In the genomic region with DNA sequence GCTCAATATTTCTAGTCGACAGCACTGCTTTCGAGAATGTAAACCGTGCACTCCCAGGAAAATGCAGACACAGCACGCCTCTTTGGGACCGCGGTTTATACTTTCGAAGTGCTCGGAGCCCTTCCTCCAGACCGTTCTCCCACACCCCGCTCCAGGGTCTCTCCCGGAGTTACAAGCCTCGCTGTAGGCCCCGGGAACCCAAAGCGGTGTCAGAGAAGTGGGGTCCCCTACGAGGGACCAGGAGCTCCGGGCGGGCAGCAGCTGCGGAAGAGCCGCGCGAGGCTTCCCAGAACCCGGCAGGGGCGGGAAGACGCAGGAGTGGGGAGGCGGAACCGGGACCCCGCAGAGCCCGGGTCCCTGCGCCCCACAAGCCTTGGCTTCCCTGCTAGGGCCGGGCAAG, we compare ENCODE assay signal across 8 cellular contexts. TPM values are rescaled to one million over a fixed set of nuclear protein-coding genes. Genes with fewer than 3 reads are reported as not detected.
DNase-seq lines count a peak whose midpoint lies in the region; TF ChIP-seq lines count a peak whose summit lies in the region.
"Not testable (repeated sequence)": the region's sequence is repeated elsewhere in the genome, so short reads cannot be mapped to it uniquely, and the experiment has no call there.

No MANE protein-coding gene starts in this region.

- not testable (repeated sequence) for TF ChIP-seq CTCF in BE2C (IDR thresholded peaks at IDR 0.05; ENCODE audit: low read depth, low read length); HFF-Myc (IDR thresholded peaks at IDR 0.05; ENCODE audit: low read depth, low read length, missing control alignments); OCI-LY7 (conservative IDR thresholded peaks at IDR 0.05; ENCODE audit: low read length); astrocyte of the cerebellum (IDR thresholded peaks at IDR 0.05; ENCODE audit: low read depth, low read length, missing control alignments)

- 0% methylated on average over 10 to 14 of the region's 30 CpGs for WGBS in esophagus, 2 donors
- WGBS in neuronal stem cell (ENCODE audit: extremely low coverage in 2 of 2, insufficient read length in 2 of 2, insufficient replicate concordance in 1 of 2), 2 donors, result no CpG with 5 or more reads among the region's 30 CpGs
- under 1% methylated on average over 13 of the region's 30 CpGs for WGBS in thymus

- not testable (repeated sequence) for H2BK12ac ChIP-seq in neuronal stem cell (ENCODE audit: low read length)

- H3K4me3 ChIP-seq in BE2C (ENCODE audit: low read depth, low read length) (peak overlapping the region; percentile 44), HFF-Myc (replicated peaks; ENCODE audit: low read depth, low read length) (peak overlapping the region; percentile 37), OCI-LY7 (ENCODE audit: low read depth, low read length, poor library complexity, severe bottlenecking) (peak overlapping the region; percentile 64), astrocyte of the cerebellum (ENCODE audit: low read depth, low read length) (peak overlapping the region; percentile 43), esophagus (ENCODE audit: low read depth in 1 of 2, low read length in 2 of 2) (peak overlapping the region; percentile 49 to 52), iPS-11a (ENCODE audit: low read depth, low read length) (peak overlapping the region; percentile 24), neuronal stem cell (ENCODE audit: low read length in 2 of 2) (peak overlapping the region; percentile 47 to 68), thymus (ENCODE audit: low read length) (peak overlapping the region; percentile 29)

- H3K9me3 ChIP-seq in BE2C; OCI-LY7 (ENCODE audit: low read length); esophagus (ENCODE audit: control insufficient read depth in 2 of 2, insufficient read depth in 1 of 2, low read depth in 1 of 2, low read length in 1 of 2); neuronal stem cell (replicated peaks in 1 of 2; ENCODE audit: control insufficient read depth in 2 of 2, insufficient read depth in 1 of 2, low read depth in 1 of 2, low read length in 2 of 2); thymus (ENCODE audit: control insufficient read depth): not testable (repeated sequence)

- H3K9me2 ChIP-seq in OCI-LY7 (ENCODE audit: insufficient read depth, low read length), result not testable (repeated sequence)

- not testable (repeated sequence) for H3K9ac ChIP-seq in neuronal stem cell (ENCODE audit: low read depth, low read length, poor library complexity)

- not testable (repeated sequence) for H3K23ac ChIP-seq in neuronal stem cell (ENCODE audit: low read depth, low read length, poor library complexity)

- not testable (repeated sequence) for H2BK15ac ChIP-seq in neuronal stem cell (ENCODE audit: low read length)

- 0 out of 2 replicates have a peak overlapping the region, but pooled peaks have one; percentile 23 for H3K4me2 ChIP-seq in OCI-LY7 (ENCODE audit: low read length)
- peak overlapping the region; percentile 18 for H3K4me2 ChIP-seq in neuronal stem cell (ENCODE audit: insufficient read depth, low read length, poor library complexity, severe bottlenecking)

- H3K4me1 ChIP-seq in BE2C; OCI-LY7 (ENCODE audit: insufficient read depth, low read length, poor library complexity, severe bottlenecking); esophagus (ENCODE audit: control insufficient read depth in 2 of 2, insufficient read depth in 2 of 2, low read length in 1 of 2); neuronal stem cell (ENCODE audit: control insufficient read depth in 2 of 2, insufficient read depth in 1 of 2, low read depth in 1 of 2, low read length in 2 of 2); thymus (ENCODE audit: control insufficient read depth, insufficient read depth, low read length): not testable (repeated sequence)

- not testable (repeated sequence) for H3K4ac ChIP-seq in neuronal stem cell (ENCODE audit: low read length)

- not testable (repeated sequence) for H2BK5ac ChIP-seq in neuronal stem cell (ENCODE audit: low read length)

- CTCF ChIA-PET in OCI-LY7 (lab: Charles Lee; ENCODE audit: unreplicated experiment), result not testable (repeated sequence)

- intact Hi-C loops in OCI-LY7 (cut with micrococcal nuclease; ENCODE audit: unreplicated experiment), result not testable (repeated sequence)

- H3K27me3 ChIP-seq in BE2C; esophagus (ENCODE audit: control insufficient read depth in 1 of 2, insufficient read depth in 2 of 2, low read length in 2 of 2); neuronal stem cell (ENCODE audit: control insufficient read depth in 3 of 3, insufficient read depth in 3 of 3, low read depth in 1 of 3, low read length in 3 of 3); thymus (ENCODE audit: control insufficient read depth, insufficient read depth): not testable (repeated sequence)

- H4K91ac ChIP-seq in neuronal stem cell (ENCODE audit: low read depth, low read length, poor library complexity), result not testable (repeated sequence)

- H3K14ac ChIP-seq in neuronal stem cell (ENCODE audit: low read length), result not testable (repeated sequence)

- DNase-seq in BE2C; HFF-Myc (ENCODE audit: extremely low read depth, low read depth); OCI-LY7 (ENCODE audit: low spot score); astrocyte of the cerebellum (ENCODE audit: low read depth); neuronal stem cell (ENCODE audit: low spot score): not testable (repeated sequence)

- not testable (repeated sequence) for H3K36me3 ChIP-seq in BE2C; OCI-LY7 (ENCODE audit: insufficient read depth, low read length); esophagus (ENCODE audit: control insufficient read depth in 2 of 2, insufficient read depth in 2 of 2, low read length in 1 of 2); neuronal stem cell (replicated peaks in 1 of 2; ENCODE audit: control insufficient read depth in 2 of 2, insufficient read depth in 2 of 2, low read length in 2 of 2); thymus (ENCODE audit: control insufficient read depth, insufficient read depth)

- in situ Hi-C loops in astrocyte of the cerebellum (cut with HindIII; ENCODE audit: low sequenced_read_pairs), result not testable (repeated sequence)

- H2AK5ac ChIP-seq in neuronal stem cell (ENCODE audit: low read depth, low read length), result not testable (repeated sequence)

- H3K27ac ChIP-seq in OCI-LY7 (ENCODE audit: low read depth, low read length, poor library complexity, severe bottlenecking); esophagus (ENCODE audit: low read depth in 2 of 2, low read length in 1 of 2); neuronal stem cell (replicated peaks; ENCODE audit: low read length); thymus (ENCODE audit: low read depth): not testable (repeated sequence)

- H3K18ac ChIP-seq in neuronal stem cell (ENCODE audit: low read length), result not testable (repeated sequence)

- not testable (repeated sequence) for H2AFZ ChIP-seq in OCI-LY7 (ENCODE audit: low read length); neuronal stem cell (ENCODE audit: low read length)

- H2BK120ac ChIP-seq in neuronal stem cell (ENCODE audit: low read depth, low read length), result not testable (repeated sequence)

- not testable (repeated sequence) for H3K79me1 ChIP-seq in neuronal stem cell (ENCODE audit: low read depth, low read length)

- POLR2A ChIA-PET in OCI-LY7 (lab: Charles Lee), result not testable (repeated sequence)

- not testable (repeated sequence) for BruUV-seq in OCI-LY7 (replicated peaks; lab: Mats Ljungman, UMichigan)

- not testable (repeated sequence) for H3K79me2 ChIP-seq in OCI-LY7 (ENCODE audit: insufficient read depth, low read depth, low read length)

- not testable (repeated sequence) for H4K8ac ChIP-seq in neuronal stem cell (ENCODE audit: low read depth, low read length)

- not testable (repeated sequence) for H4K20me1 ChIP-seq in OCI-LY7 (ENCODE audit: insufficient read depth, low read length)

RNA-seq across cellular contexts. Expression of gene WASHC1, which starts 0.5 kb away (rescaled TPM):
- 18.7 TPM for polyA plus RNA-seq in BE2C (2012; ENCODE audit: insufficient read depth, insufficient read length, low read depth)
- total RNA-seq in OCI-LY7 (2014; rRNA removed; shearing (Covaris generic)), result 14.2 and 17.0 TPM in 2 replicates
- 20.2 and 22.4 TPM in 2 replicates for total RNA-seq in OCI-LY7 (2022)
- polyA plus RNA-seq in esophagus (10 to 100 TPM; 11.4 to 18.9 TPM), thymus (70.1 TPM)
- polyA plus RNA-seq in neuronal stem cell (2013, experiment 1 of 2), result 9.0 TPM
- 8.0 TPM for polyA plus RNA-seq in neuronal stem cell (2013, experiment 2 of 2)
